Comparison of ENCODE assay signal across 14 cellular contexts in genomic region chrX:39582091-39582490, GRCh38.
DNase-seq lines count a peak whose midpoint lies in the region; ATAC-seq, FAIRE-seq and TF ChIP-seq lines count a peak whose summit lies in the region.
"Had no signal": no experiment of that assay in that cellular context is flagged by ENCODE, and none has a peak within 500 bp of the region (broad histone marks: within the 10 kb centered on the region; RNA-seq: fewer than 3 reads in every experiment).

No MANE protein-coding gene starts in this region.

- no peak for ATAC-seq in SK-N-SH treated with all-trans-retinoic acid at 6 μM for 48 hours
- no peak for ATAC-seq in GM19455 (IDR thresholded peaks at IDR 0.05; ENCODE audit: unreplicated experiment)
- ATAC-seq in HG03439 (IDR thresholded peaks at IDR 0.05; ENCODE audit: unreplicated experiment) = no peak

- H3F3A ChIP-seq in SK-N-SH (replicated peaks; ENCODE audit: insufficient read depth) = no peaks in the 10 kb centered on the region

- no peak for TF ChIP-seq EP300 in SK-N-SH (IDR thresholded peaks at IDR 0.05; ENCODE audit: borderline replicate concordance in 1 of 2, low read depth in 1 of 2, low read length in 1 of 2)

- H3K9me2 ChIP-seq in SK-N-SH = no peaks in the 10 kb centered on the region

- no peak for TF ChIP-seq CTCF in SK-N-SH (IDR thresholded peaks at IDR 0.05)

- H3K27ac ChIP-seq in SK-N-SH (ENCODE audit: low read depth in 2 of 2, low read length in 1 of 2) = no peak overlapping the region
- H3K27ac ChIP-seq: spleen had no signal

- no peak for DNase-seq in SK-N-SH
- peak; percentile 32 for DNase-seq in RCC 7860 (ENCODE audit: low spot score)
- peak; percentile 20 for DNase-seq in dermis blood vessel endothelial cell
- peak; percentile 25 for DNase-seq in urothelium cell line (ENCODE audit: low spot score)
- no peak for DNase-seq in stimulated activated CD4-positive, alpha-beta T cell treated with anti-CD3 and anti-CD28 coated beads, Interleukin-12 subunit alpha, Interleukin-12 subunit beta, amount 100 ng/mL, for 4 hours
- DNase-seq: activated CD8-positive, alpha-beta memory T cell treated with anti-CD3 and anti-CD28 coated beads, Interleukin-2, amount 50 U/mL, for 48 hours; activated naive CD4-positive, alpha-beta T cell treated with anti-CD3 and anti-CD28 coated beads, Interleukin-2, amount 50 U/mL, for 16 hours; NCI-H345; spleen; T-helper 1 cell had no signal

- no peak overlapping the region for H3K4me2 ChIP-seq in SK-N-SH

- POLR2A ChIA-PET in SK-N-SH (lab: Yijun Ruan, JAX) = no interaction called here

- H3K36me3 ChIP-seq in SK-N-SH (replicated peaks in 1 of 2; ENCODE audit: control insufficient read depth in 1 of 2, insufficient read depth in 2 of 2, low read length in 1 of 2) = no peaks in the 10 kb centered on the region
- H3K36me3 ChIP-seq: spleen had no signal

- H4K20me1 ChIP-seq in SK-N-SH (ENCODE audit: insufficient read depth) = no peaks in the 10 kb centered on the region

- H3K27me3 ChIP-seq in SK-N-SH (ENCODE audit: insufficient read depth) = peaks cover 40% of the 10 kb centered on the region

- CTCF ChIA-PET in SK-N-SH (lab: Yijun Ruan, JAX) = no interaction called here

- TF ChIP-seq RAD21 in SK-N-SH (IDR thresholded peaks at IDR 0.05; ENCODE audit: low read length) = no peak

- peaks cover 0 to 8% of the 10 kb centered on the region in 2 experiments; a peak in 1 of 4 replicates for H3K4me1 ChIP-seq in SK-N-SH (ENCODE audit: control insufficient read depth in 1 of 2, insufficient read depth in 2 of 2, low read depth in 1 of 2, low read length in 1 of 2)

- H3K9me3 ChIP-seq in SK-N-SH = no peaks in the 10 kb centered on the region

- H3K9ac ChIP-seq in SK-N-SH = no peak overlapping the region

- H2AFZ ChIP-seq in SK-N-SH (ENCODE audit: low read depth) = no peak overlapping the region

- WGBS in SK-N-SH (ENCODE audit: low lambda C conversion rate) = 22% methylated on average over 3 of the region's 3 CpGs

- FAIRE-seq in RCC 7860 (lab: Jason Lieb, UNC) (peak; percentile 76), urothelium cell line (lab: Jason Lieb, UNC) (no peak)
- FAIRE-seq: frontal cortex had no signal

- no peaks in the 10 kb centered on the region for H3K79me2 ChIP-seq in SK-N-SH (ENCODE audit: insufficient read depth)

- H3K4me3 ChIP-seq in SK-N-SH (ENCODE audit: low read depth in 2 of 2, low read length in 1 of 2) = no peak overlapping the region
- H3K4me3 ChIP-seq: spleen had no signal

TF ChIP-seq in SK-N-SH, 30 proteins besides CTCF, POLR2A, EP300 and RAD21:
- TF ChIP-seq RCOR1 (IDR thresholded peaks at IDR 0.05; ENCODE audit: low read length) (no peak), ELF1 (IDR thresholded peaks at IDR 0.05) (peak; percentile 17; the same call in 1 of the 2 replicates)
TF ChIP-seq in SK-N-SH: peak in this region for 1.

TF ChIP-seq in SK-N-SH treated with all-trans-retinoic acid at 6 μM for 48 hours, 23 proteins besides CTCF, POLR2A, EP300 and RAD21:
- TF ChIP-seq ISL1 (CRISPR knock-in tag; IDR thresholded peaks at IDR 0.05) (no peak), PPARA (CRISPR knock-in tag; IDR thresholded peaks at IDR 0.05; ENCODE audit: borderline replicate concordance) (no peak), TSHZ2 (CRISPR knock-in tag; IDR thresholded peaks at IDR 0.05) (no peak), CREB5 (CRISPR knock-in tag; IDR thresholded peaks at IDR 0.05; ENCODE audit: low read depth) (no peak), TCF4 (CRISPR knock-in tag; IDR thresholded peaks at IDR 0.05; ENCODE audit: borderline replicate concordance) (no peak), TOX (CRISPR knock-in tag; IDR thresholded peaks at IDR 0.05; ENCODE audit: borderline replicate concordance) (no peak), BACH2 (CRISPR knock-in tag; IDR thresholded peaks at IDR 0.05; ENCODE audit: borderline replicate concordance) (no peak), ZNF8 (CRISPR knock-in tag; IDR thresholded peaks at IDR 0.05) (no peak), CSDC2 (CRISPR knock-in tag; IDR thresholded peaks at IDR 0.05) (no peak), RARB (CRISPR knock-in tag; IDR thresholded peaks at IDR 0.05) (no peak), ZNF70 (CRISPR knock-in tag; IDR thresholded peaks at IDR 0.05) (no peak)

Comparison
In these comparisons a context has a peak if more than half of its experiments do, and no peak if none do; other contexts are left out.
1. DNase-seq: peak in RCC 7860 (single experiment), dermis blood vessel endothelial cell (single experiment) and urothelium cell line (single experiment); none in SK-N-SH (single experiment) and stimulated activated CD4-positive, alpha-beta T cell treated with anti-CD3 and anti-CD28 coated beads, Interleukin-12 subunit alpha, Interleukin-12 subunit beta, amount 100 ng/mL, for 4 hours (single experiment).